1 cellular context compared by ENCODE assay signal in the genomic region with DNA sequence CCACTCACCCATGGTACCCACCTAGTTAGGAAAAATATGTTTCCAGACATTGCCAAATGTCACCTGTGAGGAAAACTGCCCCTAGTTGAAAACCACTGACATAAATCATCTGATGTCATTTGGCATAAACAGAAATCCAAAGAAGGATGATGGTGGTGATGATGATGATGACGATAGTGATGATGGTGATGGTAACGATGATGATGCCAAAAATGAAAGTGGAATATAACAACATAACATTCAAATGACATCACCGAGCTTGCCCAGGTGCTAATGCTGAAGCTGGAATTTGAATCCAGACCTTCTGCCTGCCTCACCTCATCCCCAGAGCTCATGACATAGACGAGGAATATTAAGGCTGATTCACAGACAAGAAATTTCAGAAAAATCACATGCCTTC.
TF ChIP-seq lines count a peak whose summit lies in the region.

No MANE protein-coding gene starts in this region.

TF ChIP-seq in HEK293, 187 proteins besides CTCF, POLR2A, EP300 and RAD21 (continued from another document):
- TF ChIP-seq ZFP3 (tag by site-specific recombination; IDR thresholded peaks at IDR 0.05; ENCODE audit: low read depth) (no peak), ZNF677 (tag by site-specific recombination; IDR thresholded peaks at IDR 0.05) (no peak), ZNF26 (tag by site-specific recombination; IDR thresholded peaks at IDR 0.05) (no peak), ZBTB21 (tag by site-specific recombination; IDR thresholded peaks at IDR 0.05) (0 out of 2 replicates have a peak, but pooled peaks have one; percentile 31), ZNF785 (tag by site-specific recombination; IDR thresholded peaks at IDR 0.05) (no peak), ATF2 (tag by site-specific recombination; IDR thresholded peaks at IDR 0.05; ENCODE audit: low read depth) (peak; percentile 66; the same call in 1 of the 2 replicates), ZNF510 (tag by site-specific recombination; IDR thresholded peaks at IDR 0.05; ENCODE audit: insufficient replicate concordance) (no peak), ZNF10 (tag by site-specific recombination; IDR thresholded peaks at IDR 0.05) (no peak), ZNF133 (tag by site-specific recombination; IDR thresholded peaks at IDR 0.05) (no peak)
- TF ChIP-seq, protein P1, sequence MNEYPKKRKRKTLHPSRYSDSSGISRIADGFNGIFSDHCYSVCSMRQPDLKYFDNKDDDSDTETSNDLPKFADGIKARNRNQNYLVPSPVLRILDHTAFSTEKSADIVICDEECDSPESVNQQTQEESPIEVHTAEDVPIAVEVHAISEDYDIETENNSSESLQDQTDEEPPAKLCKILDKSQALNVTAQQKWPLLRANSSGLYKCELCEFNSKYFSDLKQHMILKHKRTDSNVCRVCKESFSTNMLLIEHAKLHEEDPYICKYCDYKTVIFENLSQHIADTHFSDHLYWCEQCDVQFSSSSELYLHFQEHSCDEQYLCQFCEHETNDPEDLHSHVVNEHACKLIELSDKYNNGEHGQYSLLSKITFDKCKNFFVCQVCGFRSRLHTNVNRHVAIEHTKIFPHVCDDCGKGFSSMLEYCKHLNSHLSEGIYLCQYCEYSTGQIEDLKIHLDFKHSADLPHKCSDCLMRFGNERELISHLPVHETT (tag by site-specific recombination; IDR thresholded peaks at IDR 0.05) = no peak
TF ChIP-seq in HEK293: peak in this region for 3.
